11 cellular contexts compared by ENCODE assay signal in genomic region chr6:108597601-108598315, GRCh38. TPM values are rescaled to one million over a fixed set of nuclear protein-coding genes. Genes with fewer than 3 reads are reported as not detected.
A peak's percentile ranks its signal among the peaks of the same experiment; 100 is the strongest.
DNase-seq lines count a peak whose midpoint lies in the region; TF ChIP-seq lines count a peak whose summit lies in the region.
"Had no signal": no experiment of that assay in that cellular context is flagged by ENCODE, and none has a peak within 500 bp of the region (broad histone marks: within the 10 kb centered on the region; RNA-seq: fewer than 3 reads in every experiment).

No MANE protein-coding gene starts in this region.

- TF ChIP-seq EP300 in suprapubic skin (IDR thresholded peaks at IDR 0.05) = no peak

- H3K27me3 ChIP-seq in iPS-15b (ENCODE audit: control insufficient read depth, insufficient read depth, low read length) (no peaks in the 10 kb centered on the region), suprapubic skin (no peaks in the 10 kb centered on the region), H7 (ENCODE audit: control insufficient read depth, insufficient read depth, low read length) (no peaks in the 10 kb centered on the region)

- TF ChIP-seq CTCF in HFFc6 (IDR thresholded peaks at IDR 0.05) (no peak), suprapubic skin (IDR thresholded peaks at IDR 0.05) (no peak)

- 76% methylated on average over 5 of the region's 5 CpGs for WGBS in suprapubic skin

- DNase-seq in HFFc6 = no peak
- DNase-seq in SK-N-MC (ENCODE audit: low read depth, low spot score) = no peak
- no peak for DNase-seq in suprapubic skin (ENCODE audit: low spot score in 2 of 2)
- DNase-seq in NCI-H1694 treated with DMSO at 0.1 percent for 48 hours (lab: John Stamatoyannopoulos, UW) = no peak
- no peak for DNase-seq in H7
- DNase-seq in D341Med (ENCODE audit: low spot score) = no peak
- DNase-seq: activated naive CD4-positive, alpha-beta T cell; NCI-H2171; stimulated activated CD4-positive, alpha-beta T cell treated with anti-CD3 and anti-CD28 coated beads, Interleukin-2, amount 100 ng/mL, for 24 hours had no signal

- no peaks in the 10 kb centered on the region for H3K9me3 Mint-ChIP-seq in HFFc6
- H3K9me3 Mint-ChIP-seq: T-helper 2 cell treated with Interferon-gamma antibody and Interleukin-4, amounts not matched to agents 5 μg/mL and 100 μg/mL, for 36 hours had no signal

- H3K9me3 ChIP-seq in SK-N-MC (ENCODE audit: low read depth, low read length) (no peaks in the 10 kb centered on the region), iPS-15b (ENCODE audit: control insufficient read depth, insufficient read depth, low read length) (no peaks in the 10 kb centered on the region), suprapubic skin (no peaks in the 10 kb centered on the region)

- peak overlapping the region; percentile 80 for H3K27ac Mint-ChIP-seq in HFFc6
- H3K27ac Mint-ChIP-seq: T-helper 2 cell treated with Interferon-gamma antibody and Interleukin-4, amounts not matched to agents 5 μg/mL and 100 μg/mL, for 36 hours had no signal

- H3K36me3 Mint-ChIP-seq in HFFc6 (ENCODE audit: low read depth) = no peaks in the 10 kb centered on the region; the same call in 1 of the 2 replicates

- H3K36me3 ChIP-seq in SK-N-MC (ENCODE audit: insufficient read depth, low read length) = no peaks in the 10 kb centered on the region
- H3K36me3 ChIP-seq in iPS-15b (ENCODE audit: control insufficient read depth, insufficient read depth, low read length) = no peaks in the 10 kb centered on the region
- H3K36me3 ChIP-seq in suprapubic skin = no peaks in the 10 kb centered on the region
- H3K36me3 ChIP-seq in H7 (replicated peaks; ENCODE audit: control insufficient read depth, insufficient read depth, low read length) = no peaks in the 10 kb centered on the region

- H3K4me1 Mint-ChIP-seq in HFFc6 (ENCODE audit: low read depth) = peaks cover 66% of the 10 kb centered on the region

- H3K9ac ChIP-seq in SK-N-MC (ENCODE audit: insufficient read length) (no peak overlapping the region), iPS-15b (ENCODE audit: low read depth, low read length) (peak overlapping the region; percentile 4)

- H3K4me3 ChIP-seq in SK-N-MC = peak overlapping the region; percentile 67
- no peak overlapping the region for H3K4me3 ChIP-seq in iPS-15b (ENCODE audit: low read depth, low read length)
- H3K4me3 ChIP-seq in suprapubic skin = no peak overlapping the region
- no peak overlapping the region for H3K4me3 ChIP-seq in H7 (ENCODE audit: insufficient read depth, low read depth, low read length)

- H3K4me3 Mint-ChIP-seq in HFFc6 = peak overlapping the region; percentile 57
- H3K4me3 Mint-ChIP-seq: T-helper 2 cell treated with Interferon-gamma antibody and Interleukin-4, amounts not matched to agents 5 μg/mL and 100 μg/mL, for 36 hours had no signal

- H3K4me1 ChIP-seq in iPS-15b (ENCODE audit: control insufficient read depth, insufficient read depth, low read length) = peaks cover 4% of the 10 kb centered on the region
- peaks cover 67% of the 10 kb centered on the region for H3K4me1 ChIP-seq in suprapubic skin

- peak overlapping the region; percentile 91 for H3K27ac ChIP-seq in SK-N-MC
- peak overlapping the region; percentile 50 for H3K27ac ChIP-seq in suprapubic skin

- TF ChIP-seq POLR2A in suprapubic skin (IDR thresholded peaks at IDR 0.05) = no peak

- no peaks in the 10 kb centered on the region; the same call in 1 of the 2 replicates for H3K27me3 Mint-ChIP-seq in HFFc6 (ENCODE audit: insufficient read depth)

RNA-seq across cellular contexts. Expression of gene FOXO3, which starts 37.0 kb away (rescaled TPM):
- total RNA-seq in HFFc6 (2021; fragmentation: NEBNext Ultra II Directional; extraction: Animal tissue kit (Norgen Biotek cat#: 25700)) = 10 to 100 TPM; 21.1 to 28.9 (median 24.2) TPM
- 100 to 1,000 TPM; 103 to 141 (median 121) TPM for total RNA-seq in suprapubic skin
- 10.9 and 14.0 TPM in 2 replicates for total RNA-seq in H7 (2014; rRNA removed; shearing (Covaris generic))
